In the genomic region with DNA sequence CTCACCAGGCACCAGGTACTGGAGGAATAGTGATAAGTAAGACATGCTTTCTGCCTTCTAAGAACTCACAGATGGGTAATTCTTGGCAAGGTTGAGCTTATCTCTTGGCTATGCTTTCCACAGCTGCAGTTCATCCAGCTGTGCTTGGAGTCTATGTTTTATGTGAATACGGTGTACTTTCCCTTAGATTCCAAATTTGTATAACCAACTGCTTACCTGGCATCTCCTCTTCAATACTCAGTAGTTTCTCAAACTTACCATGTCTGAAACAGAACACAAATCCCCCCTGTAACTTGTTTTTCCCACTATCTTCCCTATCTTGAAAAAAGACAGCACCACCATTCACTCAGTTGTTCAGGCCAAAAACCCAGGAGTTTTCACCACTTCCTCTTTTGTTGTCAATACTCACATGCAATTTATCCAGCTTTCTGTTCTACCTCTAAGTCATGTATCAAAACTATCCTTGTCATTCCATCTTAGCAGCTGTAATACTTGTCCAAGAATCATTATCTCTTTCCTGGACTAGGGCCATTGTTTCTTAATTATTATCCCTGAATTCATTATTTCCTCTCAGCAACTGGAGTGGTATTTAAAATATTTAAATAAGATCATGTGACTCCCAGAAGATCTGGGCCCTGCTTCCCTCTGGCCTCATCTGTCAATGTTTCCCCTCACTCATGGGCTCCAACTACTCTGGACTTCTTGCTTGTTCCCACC, we compare ENCODE assay signal across 1 cellular context.
TF ChIP-seq lines count a peak whose summit lies in the region.

No MANE protein-coding gene starts in this region.

TF ChIP-seq in K562, 482 proteins besides CTCF, POLR2A, EP300 and RAD21 (continued from another document and continues in another):
- TF ChIP-seq L3MBTL2 (IDR thresholded peaks at IDR 0.05) (0 out of 2 replicates have a peak, but pooled peaks have one; percentile 10), JUNB (CRISPR knock-in tag; conservative IDR thresholded peaks at IDR 0.05) (no peak), FOXK2 (conservative IDR thresholded peaks at IDR 0.05 in 1 of 2, IDR thresholded peaks at IDR 0.05 in 1 of 2; ENCODE audit: low read depth in 2 of 2) (peak; percentile 13 to 59; a peak in 1 of 4 replicates), TRIM25 (IDR thresholded peaks at IDR 0.05; ENCODE audit: borderline replicate concordance) (0 out of 2 replicates have a peak, but pooled peaks have one; percentile 45), ZEB2 (IDR thresholded peaks at IDR 0.05) (peak; percentile 48; the same call in 1 of the 2 replicates), HDAC1 (IDR thresholded peaks at IDR 0.05) (0 out of 4 replicates have a peak, but pooled peaks of 1 of the 2 experiments have one; percentile 10), ZNF175 (CRISPR knock-in tag; IDR thresholded peaks at IDR 0.05; ENCODE audit: low read depth) (0 out of 2 replicates have a peak, but pooled peaks have one; percentile 18), CTBP1 (IDR thresholded peaks at IDR 0.05; ENCODE audit: borderline replicate concordance) (peak; percentile 21; the same call in 1 of the 2 replicates), TAF9B (IDR thresholded peaks at IDR 0.05; ENCODE audit: partially characterized antibody) (peak; percentile 17), TEAD4 (IDR thresholded peaks at IDR 0.05; ENCODE audit: low read length) (peak; percentile 79), TEAD4 (CRISPR knock-in tag; IDR thresholded peaks at IDR 0.05; ENCODE audit: borderline replicate concordance) (no peak), MED1 (CRISPR knock-in tag; IDR thresholded peaks at IDR 0.05; ENCODE audit: borderline replicate concordance) (no peak), PTBP1 (IDR thresholded peaks at IDR 0.05; ENCODE audit: low read depth, low read length) (no peak), HDAC8 (tag; IDR thresholded peaks at IDR 0.05) (no peak), ERF (CRISPR knock-in tag; IDR thresholded peaks at IDR 0.05) (no peak), PYGO2 (tag; IDR thresholded peaks at IDR 0.05) (no peak), TAL1 (IDR thresholded peaks at IDR 0.05) (peak; percentile 61), SMARCC2 (IDR thresholded peaks at IDR 0.05; ENCODE audit: low read depth) (0 out of 2 replicates have a peak, but pooled peaks have one; percentile 35), STAT5A (IDR thresholded peaks at IDR 0.05; ENCODE audit: borderline replicate concordance, low read length) (peak; percentile 73; the same call in 1 of the 2 replicates), ATF7 (IDR thresholded peaks at IDR 0.05) (0 out of 2 replicates have a peak, but pooled peaks have one; percentile 13), SOX6 (IDR thresholded peaks at IDR 0.05) (peak; percentile 56; the same call in 1 of the 2 replicates), EP400 (IDR thresholded peaks at IDR 0.05) (no peak), DACH1 (IDR thresholded peaks at IDR 0.05; ENCODE audit: partially characterized antibody) (peak; percentile 46), RAD51 (IDR thresholded peaks at IDR 0.05; ENCODE audit: borderline replicate concordance, low read depth) (0 out of 2 replicates have a peak, but pooled peaks have one; percentile 9), POU5F1 (IDR thresholded peaks at IDR 0.05; ENCODE audit: borderline replicate concordance, low read depth, low read length, partially characterized antibody) (no peak), TCF3 (CRISPR knock-in tag; IDR thresholded peaks at IDR 0.05) (peak; percentile 64), KLF13 (tag; IDR thresholded peaks at IDR 0.05; ENCODE audit: borderline replicate concordance, low read depth) (no peak), ZNF24 (IDR thresholded peaks at IDR 0.05) (peak; percentile 89), KLF6 (CRISPR knock-in tag; IDR thresholded peaks at IDR 0.05; ENCODE audit: borderline replicate concordance) (no peak)
- TF ChIP-seq, protein P1, sequence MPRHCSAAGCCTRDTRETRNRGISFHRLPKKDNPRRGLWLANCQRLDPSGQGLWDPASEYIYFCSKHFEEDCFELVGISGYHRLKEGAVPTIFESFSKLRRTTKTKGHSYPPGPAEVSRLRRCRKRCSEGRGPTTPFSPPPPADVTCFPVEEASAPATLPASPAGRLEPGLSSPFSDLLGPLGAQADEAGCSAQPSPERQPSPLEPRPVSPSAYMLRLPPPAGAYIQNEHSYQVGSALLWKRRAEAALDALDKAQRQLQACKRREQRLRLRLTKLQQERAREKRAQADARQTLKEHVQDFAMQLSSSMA (CRISPR knock-in tag; IDR thresholded peaks at IDR 0.05): no peak
- TF ChIP-seq, protein P2, sequence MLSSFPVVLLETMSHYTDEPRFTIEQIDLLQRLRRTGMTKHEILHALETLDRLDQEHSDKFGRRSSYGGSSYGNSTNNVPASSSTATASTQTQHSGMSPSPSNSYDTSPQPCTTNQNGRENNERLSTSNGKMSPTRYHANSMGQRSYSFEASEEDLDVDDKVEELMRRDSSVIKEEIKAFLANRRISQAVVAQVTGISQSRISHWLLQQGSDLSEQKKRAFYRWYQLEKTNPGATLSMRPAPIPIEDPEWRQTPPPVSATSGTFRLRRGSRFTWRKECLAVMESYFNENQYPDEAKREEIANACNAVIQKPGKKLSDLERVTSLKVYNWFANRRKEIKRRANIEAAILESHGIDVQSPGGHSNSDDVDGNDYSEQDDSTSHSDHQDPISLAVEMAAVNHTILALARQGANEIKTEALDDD (IDR thresholded peaks at IDR 0.05): peak; percentile 33; the same call in 1 of the 2 replicates
- TF ChIP-seq, protein P3, sequence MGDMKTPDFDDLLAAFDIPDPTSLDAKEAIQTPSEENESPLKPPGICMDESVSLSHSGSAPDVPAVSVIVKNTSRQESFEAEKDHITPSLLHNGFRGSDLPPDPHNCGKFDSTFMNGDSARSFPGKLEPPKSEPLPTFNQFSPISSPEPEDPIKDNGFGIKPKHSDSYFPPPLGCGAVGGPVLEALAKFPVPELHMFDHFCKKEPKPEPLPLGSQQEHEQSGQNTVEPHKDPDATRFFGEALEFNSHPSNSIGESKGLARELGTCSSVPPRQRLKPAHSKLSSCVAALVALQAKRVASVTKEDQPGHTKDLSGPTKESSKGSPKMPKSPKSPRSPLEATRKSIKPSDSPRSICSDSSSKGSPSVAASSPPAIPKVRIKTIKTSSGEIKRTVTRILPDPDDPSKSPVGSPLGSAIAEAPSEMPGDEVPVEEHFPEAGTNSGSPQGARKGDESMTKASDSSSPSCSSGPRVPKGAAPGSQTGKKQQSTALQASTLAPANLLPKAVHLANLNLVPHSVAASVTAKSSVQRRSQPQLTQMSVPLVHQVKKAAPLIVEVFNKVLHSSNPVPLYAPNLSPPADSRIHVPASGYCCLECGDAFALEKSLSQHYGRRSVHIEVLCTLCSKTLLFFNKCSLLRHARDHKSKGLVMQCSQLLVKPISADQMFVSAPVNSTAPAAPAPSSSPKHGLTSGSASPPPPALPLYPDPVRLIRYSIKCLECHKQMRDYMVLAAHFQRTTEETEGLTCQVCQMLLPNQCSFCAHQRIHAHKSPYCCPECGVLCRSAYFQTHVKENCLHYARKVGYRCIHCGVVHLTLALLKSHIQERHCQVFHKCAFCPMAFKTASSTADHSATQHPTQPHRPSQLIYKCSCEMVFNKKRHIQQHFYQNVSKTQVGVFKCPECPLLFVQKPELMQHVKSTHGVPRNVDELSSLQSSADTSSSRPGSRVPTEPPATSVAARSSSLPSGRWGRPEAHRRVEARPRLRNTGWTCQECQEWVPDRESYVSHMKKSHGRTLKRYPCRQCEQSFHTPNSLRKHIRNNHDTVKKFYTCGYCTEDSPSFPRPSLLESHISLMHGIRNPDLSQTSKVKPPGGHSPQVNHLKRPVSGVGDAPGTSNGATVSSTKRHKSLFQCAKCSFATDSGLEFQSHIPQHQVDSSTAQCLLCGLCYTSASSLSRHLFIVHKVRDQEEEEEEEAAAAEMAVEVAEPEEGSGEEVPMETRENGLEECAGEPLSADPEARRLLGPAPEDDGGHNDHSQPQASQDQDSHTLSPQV (IDR thresholded peaks at IDR 0.05): peak; percentile 68
- TF ChIP-seq, protein P4, sequence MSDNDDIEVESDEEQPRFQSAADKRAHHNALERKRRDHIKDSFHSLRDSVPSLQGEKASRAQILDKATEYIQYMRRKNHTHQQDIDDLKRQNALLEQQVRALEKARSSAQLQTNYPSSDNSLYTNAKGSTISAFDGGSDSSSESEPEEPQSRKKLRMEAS (CRISPR knock-in tag; IDR thresholded peaks at IDR 0.05): no peak
- TF ChIP-seq, protein P5, sequence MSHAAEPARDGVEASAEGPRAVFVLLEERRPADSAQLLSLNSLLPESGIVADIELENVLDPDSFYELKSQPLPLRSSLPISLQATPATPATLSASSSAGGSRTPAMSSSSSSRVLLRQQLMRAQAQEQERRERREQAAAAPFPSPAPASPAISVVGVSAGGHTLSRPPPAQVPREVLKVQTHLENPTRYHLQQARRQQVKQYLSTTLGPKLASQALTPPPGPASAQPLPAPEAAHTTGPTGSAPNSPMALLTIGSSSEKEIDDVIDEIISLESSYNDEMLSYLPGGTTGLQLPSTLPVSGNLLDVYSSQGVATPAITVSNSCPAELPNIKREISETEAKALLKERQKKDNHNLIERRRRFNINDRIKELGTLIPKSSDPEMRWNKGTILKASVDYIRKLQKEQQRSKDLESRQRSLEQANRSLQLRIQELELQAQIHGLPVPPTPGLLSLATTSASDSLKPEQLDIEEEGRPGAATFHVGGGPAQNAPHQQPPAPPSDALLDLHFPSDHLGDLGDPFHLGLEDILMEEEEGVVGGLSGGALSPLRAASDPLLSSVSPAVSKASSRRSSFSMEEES (CRISPR knock-in tag; IDR thresholded peaks at IDR 0.05): peak; percentile 71
- TF ChIP-seq, protein P6, sequence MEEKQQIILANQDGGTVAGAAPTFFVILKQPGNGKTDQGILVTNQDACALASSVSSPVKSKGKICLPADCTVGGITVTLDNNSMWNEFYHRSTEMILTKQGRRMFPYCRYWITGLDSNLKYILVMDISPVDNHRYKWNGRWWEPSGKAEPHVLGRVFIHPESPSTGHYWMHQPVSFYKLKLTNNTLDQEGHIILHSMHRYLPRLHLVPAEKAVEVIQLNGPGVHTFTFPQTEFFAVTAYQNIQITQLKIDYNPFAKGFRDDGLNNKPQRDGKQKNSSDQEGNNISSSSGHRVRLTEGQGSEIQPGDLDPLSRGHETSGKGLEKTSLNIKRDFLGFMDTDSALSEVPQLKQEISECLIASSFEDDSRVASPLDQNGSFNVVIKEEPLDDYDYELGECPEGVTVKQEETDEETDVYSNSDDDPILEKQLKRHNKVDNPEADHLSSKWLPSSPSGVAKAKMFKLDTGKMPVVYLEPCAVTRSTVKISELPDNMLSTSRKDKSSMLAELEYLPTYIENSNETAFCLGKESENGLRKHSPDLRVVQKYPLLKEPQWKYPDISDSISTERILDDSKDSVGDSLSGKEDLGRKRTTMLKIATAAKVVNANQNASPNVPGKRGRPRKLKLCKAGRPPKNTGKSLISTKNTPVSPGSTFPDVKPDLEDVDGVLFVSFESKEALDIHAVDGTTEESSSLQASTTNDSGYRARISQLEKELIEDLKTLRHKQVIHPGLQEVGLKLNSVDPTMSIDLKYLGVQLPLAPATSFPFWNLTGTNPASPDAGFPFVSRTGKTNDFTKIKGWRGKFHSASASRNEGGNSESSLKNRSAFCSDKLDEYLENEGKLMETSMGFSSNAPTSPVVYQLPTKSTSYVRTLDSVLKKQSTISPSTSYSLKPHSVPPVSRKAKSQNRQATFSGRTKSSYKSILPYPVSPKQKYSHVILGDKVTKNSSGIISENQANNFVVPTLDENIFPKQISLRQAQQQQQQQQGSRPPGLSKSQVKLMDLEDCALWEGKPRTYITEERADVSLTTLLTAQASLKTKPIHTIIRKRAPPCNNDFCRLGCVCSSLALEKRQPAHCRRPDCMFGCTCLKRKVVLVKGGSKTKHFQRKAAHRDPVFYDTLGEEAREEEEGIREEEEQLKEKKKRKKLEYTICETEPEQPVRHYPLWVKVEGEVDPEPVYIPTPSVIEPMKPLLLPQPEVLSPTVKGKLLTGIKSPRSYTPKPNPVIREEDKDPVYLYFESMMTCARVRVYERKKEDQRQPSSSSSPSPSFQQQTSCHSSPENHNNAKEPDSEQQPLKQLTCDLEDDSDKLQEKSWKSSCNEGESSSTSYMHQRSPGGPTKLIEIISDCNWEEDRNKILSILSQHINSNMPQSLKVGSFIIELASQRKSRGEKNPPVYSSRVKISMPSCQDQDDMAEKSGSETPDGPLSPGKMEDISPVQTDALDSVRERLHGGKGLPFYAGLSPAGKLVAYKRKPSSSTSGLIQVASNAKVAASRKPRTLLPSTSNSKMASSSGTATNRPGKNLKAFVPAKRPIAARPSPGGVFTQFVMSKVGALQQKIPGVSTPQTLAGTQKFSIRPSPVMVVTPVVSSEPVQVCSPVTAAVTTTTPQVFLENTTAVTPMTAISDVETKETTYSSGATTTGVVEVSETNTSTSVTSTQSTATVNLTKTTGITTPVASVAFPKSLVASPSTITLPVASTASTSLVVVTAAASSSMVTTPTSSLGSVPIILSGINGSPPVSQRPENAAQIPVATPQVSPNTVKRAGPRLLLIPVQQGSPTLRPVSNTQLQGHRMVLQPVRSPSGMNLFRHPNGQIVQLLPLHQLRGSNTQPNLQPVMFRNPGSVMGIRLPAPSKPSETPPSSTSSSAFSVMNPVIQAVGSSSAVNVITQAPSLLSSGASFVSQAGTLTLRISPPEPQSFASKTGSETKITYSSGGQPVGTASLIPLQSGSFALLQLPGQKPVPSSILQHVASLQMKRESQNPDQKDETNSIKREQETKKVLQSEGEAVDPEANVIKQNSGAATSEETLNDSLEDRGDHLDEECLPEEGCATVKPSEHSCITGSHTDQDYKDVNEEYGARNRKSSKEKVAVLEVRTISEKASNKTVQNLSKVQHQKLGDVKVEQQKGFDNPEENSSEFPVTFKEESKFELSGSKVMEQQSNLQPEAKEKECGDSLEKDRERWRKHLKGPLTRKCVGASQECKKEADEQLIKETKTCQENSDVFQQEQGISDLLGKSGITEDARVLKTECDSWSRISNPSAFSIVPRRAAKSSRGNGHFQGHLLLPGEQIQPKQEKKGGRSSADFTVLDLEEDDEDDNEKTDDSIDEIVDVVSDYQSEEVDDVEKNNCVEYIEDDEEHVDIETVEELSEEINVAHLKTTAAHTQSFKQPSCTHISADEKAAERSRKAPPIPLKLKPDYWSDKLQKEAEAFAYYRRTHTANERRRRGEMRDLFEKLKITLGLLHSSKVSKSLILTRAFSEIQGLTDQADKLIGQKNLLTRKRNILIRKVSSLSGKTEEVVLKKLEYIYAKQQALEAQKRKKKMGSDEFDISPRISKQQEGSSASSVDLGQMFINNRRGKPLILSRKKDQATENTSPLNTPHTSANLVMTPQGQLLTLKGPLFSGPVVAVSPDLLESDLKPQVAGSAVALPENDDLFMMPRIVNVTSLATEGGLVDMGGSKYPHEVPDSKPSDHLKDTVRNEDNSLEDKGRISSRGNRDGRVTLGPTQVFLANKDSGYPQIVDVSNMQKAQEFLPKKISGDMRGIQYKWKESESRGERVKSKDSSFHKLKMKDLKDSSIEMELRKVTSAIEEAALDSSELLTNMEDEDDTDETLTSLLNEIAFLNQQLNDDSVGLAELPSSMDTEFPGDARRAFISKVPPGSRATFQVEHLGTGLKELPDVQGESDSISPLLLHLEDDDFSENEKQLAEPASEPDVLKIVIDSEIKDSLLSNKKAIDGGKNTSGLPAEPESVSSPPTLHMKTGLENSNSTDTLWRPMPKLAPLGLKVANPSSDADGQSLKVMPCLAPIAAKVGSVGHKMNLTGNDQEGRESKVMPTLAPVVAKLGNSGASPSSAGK (IDR thresholded peaks at IDR 0.05): 0 out of 2 replicates have a peak, but pooled peaks have one; percentile 23
